In genomic region chr9:124844291-124844690, GRCh38 we compare ENCODE assay signal across 18 cellular contexts. TPM values are rescaled to one million over a fixed set of nuclear protein-coding genes. Genes with fewer than 3 reads are reported as not detected.
DNase-seq lines count a peak whose midpoint lies in the region; ATAC-seq and TF ChIP-seq lines count a peak whose summit lies in the region.
"Had no signal": no experiment of that assay in that cellular context is flagged by ENCODE, and none has a peak within 500 bp of the region (broad histone marks: within the 10 kb centered on the region; RNA-seq: fewer than 3 reads in every experiment).

No MANE protein-coding gene starts in this region.

- no peak for ATAC-seq in Right ventricle myocardium superior (ENCODE audit: poor library complexity)

- TF ChIP-seq CTCF in left ventricle myocardium inferior (IDR thresholded peaks at IDR 0.05; ENCODE audit: borderline replicate concordance) (no peak), chondrocyte (IDR thresholded peaks at IDR 0.05) (no peak), nephron (IDR thresholded peaks at IDR 0.05; ENCODE audit: unreplicated experiment in 3 of 3) (no peak)

- intact Hi-C loops in Right ventricle myocardium superior (cut with DNase I) = no loop called here
- intact Hi-C loops in left ventricle myocardium inferior (cut with micrococcal nuclease) = no loop called here

- H3K4me1 Mint-ChIP-seq in chondrocyte (ENCODE audit: low read depth) (peaks cover 30% of the 10 kb centered on the region), nephron (peaks cover 18% of the 10 kb centered on the region)
- H3K4me1 Mint-ChIP-seq: CD8-positive, alpha-beta memory T cell had no signal

- peak overlapping the region; percentile 91 for H3K27ac Mint-ChIP-seq in chondrocyte (ENCODE audit: unreplicated experiment)
- peak overlapping the region in 2 of 3 experiments; percentile 13 to 18 for H3K27ac Mint-ChIP-seq in nephron

- H3K27ac ChIP-seq in left ventricle myocardium inferior (replicated peaks) = no peak overlapping the region
- H3K27ac ChIP-seq: 22Rv1 had no signal

- H3K9me3 Mint-ChIP-seq in chondrocyte (ENCODE audit: low read depth) (no peaks in the 10 kb centered on the region), nephron (no peaks in the 10 kb centered on the region)
- H3K9me3 Mint-ChIP-seq: CD8-positive, alpha-beta memory T cell had no signal

- H3K27me3 Mint-ChIP-seq in chondrocyte (ENCODE audit: low read depth) = no peaks in the 10 kb centered on the region
- no peaks in the 10 kb centered on the region for H3K27me3 Mint-ChIP-seq in nephron (ENCODE audit: low read depth)

- H3K36me3 Mint-ChIP-seq in chondrocyte (ENCODE audit: low read depth) (no peaks in the 10 kb centered on the region), nephron (ENCODE audit: low read depth) (no peaks in the 10 kb centered on the region)
- H3K36me3 Mint-ChIP-seq: CD14-positive monocyte; CD8-positive, alpha-beta memory T cell had no signal

- no peaks in the 10 kb centered on the region for H3K27me3 ChIP-seq in left ventricle myocardium inferior (ENCODE audit: low read depth)

- H3K36me3 ChIP-seq in left ventricle myocardium inferior = no peaks in the 10 kb centered on the region
- H3K36me3 ChIP-seq: HAP-1 had no signal

- peak; percentile 2 for DNase-seq in Right ventricle myocardium superior
- no peak for DNase-seq in left ventricle myocardium inferior
- no peak for DNase-seq in chondrocyte (ENCODE audit: low spot score)
- DNase-seq in CD1c-positive myeloid dendritic cell (ENCODE audit: extremely low spot score) = no peak
- no peak for DNase-seq in NCI-H774 (lab: John Stamatoyannopoulos, UW)
- DNase-seq in NCI-H226 = no peak
- DNase-seq in NCI-H526 (lab: John Stamatoyannopoulos, UW) = no peak
- DNase-seq: Caco-2; CD8-positive, alpha-beta memory T cell; DND-41; GDM1; GOT3 had no signal

- H3K4me3 Mint-ChIP-seq in chondrocyte (ENCODE audit: unreplicated experiment) (no peak overlapping the region), nephron (no peak overlapping the region)
- H3K4me3 Mint-ChIP-seq: CD14-positive monocyte; CD8-positive, alpha-beta memory T cell had no signal

- H3K9me3 ChIP-seq in left ventricle myocardium inferior (replicated peaks) = no peaks in the 10 kb centered on the region
- H3K9me3 ChIP-seq: Caco-2, HAP-1 had no signal

- peaks cover 18% of the 10 kb centered on the region for H3K4me1 ChIP-seq in left ventricle myocardium inferior
- H3K4me1 ChIP-seq: Caco-2, HAP-1 had no signal

- H3K4me3 ChIP-seq in left ventricle myocardium inferior = no peak overlapping the region
- H3K4me3 ChIP-seq: HAP-1 had no signal

RNA-seq across cellular contexts. Expression of gene WDR38, which starts 9.0 kb away (rescaled TPM):
- total RNA-seq in Right ventricle myocardium superior (not detected), left ventricle myocardium inferior (not detected), chondrocyte (not detected in 3 replicates)
- total RNA-seq: A673; Caco-2; CD8-positive, alpha-beta memory T cell; HT-29 had no signal

RNA-seq across cellular contexts. Expression of gene RPL35, which starts 17.5 kb away (rescaled TPM):
- total RNA-seq in Right ventricle myocardium superior (621 TPM), left ventricle myocardium inferior (686 TPM), chondrocyte (706 to 837 TPM (median 731 TPM) in 3 replicates)

RNA-seq across cellular contexts. Expression of gene ARPC5L, which starts 17.6 kb away (rescaled TPM):
- 37.8 TPM for total RNA-seq in Right ventricle myocardium superior
- total RNA-seq in left ventricle myocardium inferior = 39.2 TPM
- total RNA-seq in chondrocyte = 30.1 to 36.0 TPM (median 35.1 TPM) in 3 replicates
